Comparison of ENCODE assay signal across 20 cellular contexts in the genomic region with DNA sequence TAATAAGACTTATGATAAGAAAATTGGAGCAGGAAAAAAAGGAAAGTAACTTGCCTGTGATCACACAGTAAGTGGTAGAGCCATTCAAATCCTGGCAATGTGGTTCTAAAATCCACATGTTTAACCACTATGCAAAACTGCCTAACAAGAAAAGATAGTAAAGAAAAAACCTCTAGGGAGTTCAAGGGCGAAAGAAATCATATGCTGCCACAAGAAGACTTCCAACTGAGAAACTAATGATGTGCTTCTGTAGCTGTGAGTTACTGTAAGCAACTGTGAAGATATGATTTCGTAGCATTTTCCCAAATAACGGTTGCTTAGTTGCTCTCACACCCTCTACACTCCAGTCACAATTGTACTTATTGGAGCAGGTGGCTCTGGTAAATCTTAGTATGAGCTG. TPM values are rescaled to one million over a fixed set of nuclear protein-coding genes. Genes with fewer than 3 reads are reported as not detected.
DNase-seq lines count a peak whose midpoint lies in the region; ATAC-seq and TF ChIP-seq lines count a peak whose summit lies in the region.
"Had no signal": no experiment of that assay in that cellular context is flagged by ENCODE, and none has a peak within 500 bp of the region (broad histone marks: within the 10 kb centered on the region; RNA-seq: fewer than 3 reads in every experiment).

No MANE protein-coding gene starts in this region.

- H3K36me3 ChIP-seq in cardiac muscle cell (no peaks in the 10 kb centered on the region), left ventricle myocardium inferior (no peaks in the 10 kb centered on the region), PC-3 (ENCODE audit: low read depth, low read length) (no peaks in the 10 kb centered on the region), transverse colon (no peaks in the 10 kb centered on the region)

- H3K4me3 ChIP-seq in cardiac muscle cell (no peak overlapping the region), left ventricle myocardium inferior (no peak overlapping the region), PC-3 (ENCODE audit: low read length) (no peak overlapping the region), transverse colon (no peak overlapping the region)
- H3K4me3 ChIP-seq: GM23248, PC-9 had no signal

- no peak for TF ChIP-seq POLR2A in transverse colon (IDR thresholded peaks at IDR 0.05)

- H3K27ac ChIP-seq in cardiac muscle cell: peak overlapping the region; percentile 68
- no peak overlapping the region for H3K27ac ChIP-seq in left ventricle myocardium inferior (replicated peaks)
- no peak overlapping the region for H3K27ac ChIP-seq in PC-3 (ENCODE audit: low read length)
- H3K27ac ChIP-seq in transverse colon: no peak overlapping the region
- H3K27ac ChIP-seq: GM23248, PC-9, RWPE1 had no signal

- DNase-seq in cardiac muscle cell (ENCODE audit: low read depth in 1 of 2, low spot score in 1 of 2) (no peak), left ventricle myocardium inferior (no peak), PC-3 (no peak), transverse colon (no peak), GM19238 (ENCODE audit: insufficient read length, low spot score) (no peak)
- DNase-seq: Caco-2; CD4-positive, CD25-positive, alpha-beta regulatory T cell; GM23248; HCEC 1CT; NCI-H1105 treated with DMSO at 0.1 percent for 48 hours; NCI-H187; NCI-H2107; NCI-H226; NCI-H526; PC-9; T-helper 17 cell had no signal

- in situ Hi-C loops in transverse colon (cut with MboI; ENCODE audit: low pct_ligation_motif_present in 1 of 4, low pct_unique_long_range_greater_than_20kb in 1 of 4, low sequenced_read_pairs in 3 of 4): no loop called here

- H3K4me2 ChIP-seq in PC-3 (ENCODE audit: low read length): no peak overlapping the region
- H3K4me2 ChIP-seq: PC-9 had no signal

- H3K9ac ChIP-seq in PC-3 (ENCODE audit: low read length): no peak overlapping the region
- H3K9ac ChIP-seq: GM23248 had no signal

- ATAC-seq in HG02798 (IDR thresholded peaks at IDR 0.05; ENCODE audit: poor library complexity, unreplicated experiment) (peak; percentile 59), PC-3 (peak; percentile 22; the same call in 1 of the 2 replicates), SK-N-SH treated with all-trans-retinoic acid at 6 μM for 48 hours (no peak), HG03565 (IDR thresholded peaks at IDR 0.05; ENCODE audit: unreplicated experiment) (no peak)
- ATAC-seq: T-helper 17 cell had no signal

- H3K9me3 ChIP-seq in cardiac muscle cell (ENCODE audit: low read depth) (no peaks in the 10 kb centered on the region), left ventricle myocardium inferior (replicated peaks) (no peaks in the 10 kb centered on the region), PC-3 (ENCODE audit: low read length) (no peaks in the 10 kb centered on the region), transverse colon (no peaks in the 10 kb centered on the region)
- H3K9me3 ChIP-seq: Caco-2 had no signal

- no peaks in the 10 kb centered on the region for H3K9me2 ChIP-seq in PC-3 (replicated peaks; ENCODE audit: low read length)

- no peaks in the 10 kb centered on the region for H4K20me1 ChIP-seq in PC-3 (ENCODE audit: low read length)

- BruUV-seq in PC-3 (replicated peaks; lab: Mats Ljungman, UMichigan): no TSS peak

- intact Hi-C loops in left ventricle myocardium inferior (cut with micrococcal nuclease) (no loop called here), PC-3 (cut with micrococcal nuclease) (no loop called here), transverse colon (cut with DNase I; ENCODE audit: low total_unique reads) (no loop called here)

- no peaks in the 10 kb centered on the region for H3K79me2 ChIP-seq in PC-3 (ENCODE audit: low read length)

- H2AFZ ChIP-seq in PC-3 (ENCODE audit: low read length): no peak overlapping the region
- H2AFZ ChIP-seq: GM23248, PC-9 had no signal

- H3K4me1 ChIP-seq in cardiac muscle cell (ENCODE audit: low read depth): peaks cover 20% of the 10 kb centered on the region
- H3K4me1 ChIP-seq in left ventricle myocardium inferior: no peaks in the 10 kb centered on the region
- no peaks in the 10 kb centered on the region for H3K4me1 ChIP-seq in PC-3 (ENCODE audit: insufficient read depth, low read length)
- H3K4me1 ChIP-seq in transverse colon: no peaks in the 10 kb centered on the region
- H3K4me1 ChIP-seq: Caco-2 had no signal

- TF ChIP-seq EP300 in transverse colon (IDR thresholded peaks at IDR 0.05; ENCODE audit: low read depth): no peak

- POLR2A ChIA-PET in PC-3 (lab: Charles Lee; ENCODE audit: unreplicated experiment): no interaction called here

- no peaks in the 10 kb centered on the region for H3F3A ChIP-seq in PC-3 (ENCODE audit: low read length, unreplicated experiment)

- 73 to 93% methylated on average over 3 of the region's 3 CpGs for WGBS in transverse colon (ENCODE audit: low coverage in 1 of 2), 2 donors

- no peak for TF ChIP-seq CTCF in cardiac muscle cell (IDR thresholded peaks at IDR 0.05; ENCODE audit: low read depth, low read length)
- TF ChIP-seq CTCF in left ventricle myocardium inferior (IDR thresholded peaks at IDR 0.05; ENCODE audit: borderline replicate concordance): no peak
- TF ChIP-seq CTCF in PC-3 (conservative IDR thresholded peaks at IDR 0.05; ENCODE audit: low read depth, low read length): no peak
- TF ChIP-seq CTCF in transverse colon (IDR thresholded peaks at IDR 0.05): no peak

- CTCF ChIA-PET in PC-3 (lab: Charles Lee): no interaction called here

- no peaks in the 10 kb centered on the region for H3K27me3 ChIP-seq in cardiac muscle cell
- no peaks in the 10 kb centered on the region for H3K27me3 ChIP-seq in left ventricle myocardium inferior (ENCODE audit: low read depth)
- no peaks in the 10 kb centered on the region for H3K27me3 ChIP-seq in PC-3 (ENCODE audit: low read length)
- H3K27me3 ChIP-seq in transverse colon: no peaks in the 10 kb centered on the region

TF ChIP-seq in SK-N-SH treated with all-trans-retinoic acid at 6 μM for 48 hours, 23 proteins besides CTCF, POLR2A, EP300 and RAD21:
- TF ChIP-seq, protein P1, sequence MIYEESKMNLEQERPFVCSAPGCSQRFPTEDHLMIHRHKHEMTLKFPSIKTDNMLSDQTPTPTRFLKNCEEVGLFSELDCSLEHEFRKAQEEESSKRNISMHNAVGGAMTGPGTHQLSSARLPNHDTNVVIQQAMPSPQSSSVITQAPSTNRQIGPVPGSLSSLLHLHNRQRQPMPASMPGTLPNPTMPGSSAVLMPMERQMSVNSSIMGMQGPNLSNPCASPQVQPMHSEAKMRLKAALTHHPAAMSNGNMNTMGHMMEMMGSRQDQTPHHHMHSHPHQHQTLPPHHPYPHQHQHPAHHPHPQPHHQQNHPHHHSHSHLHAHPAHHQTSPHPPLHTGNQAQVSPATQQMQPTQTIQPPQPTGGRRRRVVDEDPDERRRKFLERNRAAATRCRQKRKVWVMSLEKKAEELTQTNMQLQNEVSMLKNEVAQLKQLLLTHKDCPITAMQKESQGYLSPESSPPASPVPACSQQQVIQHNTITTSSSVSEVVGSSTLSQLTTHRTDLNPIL (CRISPR knock-in tag; IDR thresholded peaks at IDR 0.05; ENCODE audit: low read depth): no peak
- TF ChIP-seq RARB (CRISPR knock-in tag; IDR thresholded peaks at IDR 0.05) (no peak), ZNF8 (CRISPR knock-in tag; IDR thresholded peaks at IDR 0.05) (no peak), ESRRG (CRISPR knock-in tag; IDR thresholded peaks at IDR 0.05) (no peak), PPARA (CRISPR knock-in tag; IDR thresholded peaks at IDR 0.05; ENCODE audit: borderline replicate concordance) (no peak), GLIS3 (CRISPR knock-in tag; IDR thresholded peaks at IDR 0.05) (no peak), ZNF565 (CRISPR knock-in tag; conservative IDR thresholded peaks at IDR 0.05; ENCODE audit: low read depth) (no peak), SNAI2 (CRISPR knock-in tag; IDR thresholded peaks at IDR 0.05) (no peak)
- TF ChIP-seq, protein P2, sequence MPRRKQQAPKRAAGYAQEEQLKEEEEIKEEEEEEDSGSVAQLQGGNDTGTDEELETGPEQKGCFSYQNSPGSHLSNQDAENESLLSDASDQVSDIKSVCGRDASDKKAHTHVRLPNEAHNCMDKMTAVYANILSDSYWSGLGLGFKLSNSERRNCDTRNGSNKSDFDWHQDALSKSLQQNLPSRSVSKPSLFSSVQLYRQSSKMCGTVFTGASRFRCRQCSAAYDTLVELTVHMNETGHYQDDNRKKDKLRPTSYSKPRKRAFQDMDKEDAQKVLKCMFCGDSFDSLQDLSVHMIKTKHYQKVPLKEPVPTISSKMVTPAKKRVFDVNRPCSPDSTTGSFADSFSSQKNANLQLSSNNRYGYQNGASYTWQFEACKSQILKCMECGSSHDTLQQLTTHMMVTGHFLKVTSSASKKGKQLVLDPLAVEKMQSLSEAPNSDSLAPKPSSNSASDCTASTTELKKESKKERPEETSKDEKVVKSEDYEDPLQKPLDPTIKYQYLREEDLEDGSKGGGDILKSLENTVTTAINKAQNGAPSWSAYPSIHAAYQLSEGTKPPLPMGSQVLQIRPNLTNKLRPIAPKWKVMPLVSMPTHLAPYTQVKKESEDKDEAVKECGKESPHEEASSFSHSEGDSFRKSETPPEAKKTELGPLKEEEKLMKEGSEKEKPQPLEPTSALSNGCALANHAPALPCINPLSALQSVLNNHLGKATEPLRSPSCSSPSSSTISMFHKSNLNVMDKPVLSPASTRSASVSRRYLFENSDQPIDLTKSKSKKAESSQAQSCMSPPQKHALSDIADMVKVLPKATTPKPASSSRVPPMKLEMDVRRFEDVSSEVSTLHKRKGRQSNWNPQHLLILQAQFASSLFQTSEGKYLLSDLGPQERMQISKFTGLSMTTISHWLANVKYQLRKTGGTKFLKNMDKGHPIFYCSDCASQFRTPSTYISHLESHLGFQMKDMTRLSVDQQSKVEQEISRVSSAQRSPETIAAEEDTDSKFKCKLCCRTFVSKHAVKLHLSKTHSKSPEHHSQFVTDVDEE (CRISPR knock-in tag; IDR thresholded peaks at IDR 0.05): no peak
- TF ChIP-seq, protein P3, sequence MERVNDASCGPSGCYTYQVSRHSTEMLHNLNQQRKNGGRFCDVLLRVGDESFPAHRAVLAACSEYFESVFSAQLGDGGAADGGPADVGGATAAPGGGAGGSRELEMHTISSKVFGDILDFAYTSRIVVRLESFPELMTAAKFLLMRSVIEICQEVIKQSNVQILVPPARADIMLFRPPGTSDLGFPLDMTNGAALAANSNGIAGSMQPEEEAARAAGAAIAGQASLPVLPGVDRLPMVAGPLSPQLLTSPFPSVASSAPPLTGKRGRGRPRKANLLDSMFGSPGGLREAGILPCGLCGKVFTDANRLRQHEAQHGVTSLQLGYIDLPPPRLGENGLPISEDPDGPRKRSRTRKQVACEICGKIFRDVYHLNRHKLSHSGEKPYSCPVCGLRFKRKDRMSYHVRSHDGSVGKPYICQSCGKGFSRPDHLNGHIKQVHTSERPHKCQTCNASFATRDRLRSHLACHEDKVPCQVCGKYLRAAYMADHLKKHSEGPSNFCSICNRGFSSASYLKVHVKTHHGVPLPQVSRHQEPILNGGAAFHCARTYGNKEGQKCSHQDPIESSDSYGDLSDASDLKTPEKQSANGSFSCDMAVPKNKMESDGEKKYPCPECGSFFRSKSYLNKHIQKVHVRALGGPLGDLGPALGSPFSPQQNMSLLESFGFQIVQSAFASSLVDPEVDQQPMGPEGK (CRISPR knock-in tag; IDR thresholded peaks at IDR 0.05; ENCODE audit: borderline replicate concordance): no peak

RNA-seq across cellular contexts. Expression of a gene that starts 20.9 kb away (rescaled TPM):
- total RNA-seq in cardiac muscle cell (24.1 and 32.4 TPM in 2 replicates), left ventricle myocardium inferior (85.8 TPM), PC-3 (2014; rRNA removed) (15.8 and 21.3 TPM in 2 replicates), transverse colon (10 to 100 TPM; 12.2 to 18.9 (median 16.7) TPM)
- polyA plus RNA-seq in cardiac muscle cell: 84.6 and 109 TPM in 2 replicates

Comparison
In these comparisons a context has a peak if more than half of its experiments do, and no peak if none do; other contexts are left out.
1. ATAC-seq: peak in HG02798 (single experiment) and PC-3 (single experiment); none in SK-N-SH treated with all-trans-retinoic acid at 6 μM for 48 hours (single experiment) and HG03565 (single experiment).